8 cellular contexts compared by ENCODE assay signal in the genomic region with DNA sequence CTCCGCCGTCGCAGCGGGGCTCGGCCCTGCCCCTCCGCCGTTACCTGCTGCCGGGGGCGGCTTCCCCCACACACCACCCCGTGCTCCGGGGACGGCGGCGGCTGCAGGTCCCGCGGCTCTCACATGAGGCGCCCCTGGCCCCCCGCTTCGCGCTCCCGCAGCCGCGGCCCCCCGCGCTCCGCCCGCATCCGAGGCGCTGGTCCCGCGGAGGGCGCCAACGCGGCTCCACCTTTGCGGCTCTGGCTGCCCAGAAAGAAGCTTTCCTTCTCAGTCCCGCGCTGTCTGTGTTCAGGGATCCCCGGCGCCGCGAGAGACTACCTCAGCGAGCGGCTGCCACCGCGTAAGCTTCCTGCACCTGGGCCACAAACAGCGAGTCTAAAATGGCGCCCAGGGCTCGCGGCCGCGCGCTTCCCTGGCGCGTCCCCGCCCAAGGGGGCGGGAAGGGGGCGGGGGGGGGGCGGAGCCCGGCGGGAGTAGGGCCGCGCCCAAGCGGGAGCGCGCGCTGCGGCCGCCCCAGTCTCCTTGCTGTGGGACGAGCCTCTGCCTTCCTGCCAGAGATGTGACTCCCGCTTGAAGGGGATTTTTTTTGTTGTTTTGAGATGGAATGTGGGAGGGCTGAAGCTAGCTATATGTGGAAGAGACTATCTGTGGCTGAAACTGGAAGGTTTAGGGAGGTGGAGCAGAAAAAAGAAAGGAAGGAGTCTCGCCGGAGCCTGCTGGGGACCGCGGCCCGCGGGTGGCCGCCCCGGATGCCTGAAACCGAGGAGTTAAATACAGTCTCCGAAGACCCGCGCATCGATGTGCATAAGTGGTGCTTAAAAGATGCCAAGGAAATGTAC. TPM values are rescaled to one million over a fixed set of nuclear protein-coding genes. Genes with fewer than 3 reads are reported as not detected.
DNase-seq lines count a peak whose midpoint lies in the region; ATAC-seq, FAIRE-seq and TF ChIP-seq lines count a peak whose summit lies in the region.

A gene with protein sequence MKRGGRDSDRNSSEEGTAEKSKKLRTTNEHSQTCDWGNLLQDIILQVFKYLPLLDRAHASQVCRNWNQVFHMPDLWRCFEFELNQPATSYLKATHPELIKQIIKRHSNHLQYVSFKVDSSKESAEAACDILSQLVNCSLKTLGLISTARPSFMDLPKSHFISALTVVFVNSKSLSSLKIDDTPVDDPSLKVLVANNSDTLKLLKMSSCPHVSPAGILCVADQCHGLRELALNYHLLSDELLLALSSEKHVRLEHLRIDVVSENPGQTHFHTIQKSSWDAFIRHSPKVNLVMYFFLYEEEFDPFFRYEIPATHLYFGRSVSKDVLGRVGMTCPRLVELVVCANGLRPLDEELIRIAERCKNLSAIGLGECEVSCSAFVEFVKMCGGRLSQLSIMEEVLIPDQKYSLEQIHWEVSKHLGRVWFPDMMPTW (minus strand): TSS at position 377 of the 839 bp plus-strand sequence. CDS start 5,299 bp downstream, outside the sequence.

- H2AFZ ChIP-seq in smooth muscle cell (ENCODE audit: low read depth): peak within 1 kb of the TSS; percentile 99

- H3K9me3 Mint-ChIP-seq in WTC11: no peaks in the 10 kb centered on the region

- peaks cover 31% of the 10 kb centered on the region for H3K4me1 ChIP-seq in smooth muscle cell (ENCODE audit: low read depth)

- H3F3A ChIP-seq in smooth muscle cell (ENCODE audit: low read depth): peaks cover 11% of the 10 kb centered on the region

- peaks cover 37% of the 10 kb centered on the region for H3K4me1 Mint-ChIP-seq in WTC11

- H3K27me3 ChIP-seq in bronchial epithelial cell (ENCODE audit: control insufficient read depth, insufficient read depth, low read length) (no peaks in the 10 kb centered on the region), smooth muscle cell (ENCODE audit: low read depth) (no peaks in the 10 kb centered on the region)

- H3K9ac ChIP-seq in smooth muscle cell (ENCODE audit: low read depth): peak within 1 kb of the TSS; percentile 93

- CTCF ChIA-PET in AG04449 (lab: Yijun Ruan, JAX): interaction anchor here (1.2 to 1.7 kb wide), 2 partner anchors 27 to 46 kb away, joined by 3 to 7 read pairs; no protein-coding TSS in a partner anchor
- CTCF ChIA-PET in WTC11 (lab: Charles Lee): interaction anchor here (0.7 to 1.7 kb wide), 4 partner anchors 10 to 47 kb away, joined by 4 read pairs; no protein-coding TSS in a partner anchor

- peaks cover 48% of the 10 kb centered on the region for H3K79me2 ChIP-seq in smooth muscle cell (ENCODE audit: low read depth)

- H3K27ac ChIP-seq in smooth muscle cell (ENCODE audit: low read depth): peak within 1 kb of the TSS; percentile 87

- TF ChIP-seq CTCF in AG04449 (IDR thresholded peaks at IDR 0.05; ENCODE audit: insufficient read depth, low read length, missing control alignments) (no peak), WTC11 (IDR thresholded peaks at IDR 0.05) (no peak), bronchial epithelial cell (IDR thresholded peaks at IDR 0.05; ENCODE audit: insufficient read depth, low read length, severe bottlenecking) (no peak), smooth muscle cell (IDR thresholded peaks at IDR 0.05; ENCODE audit: borderline replicate concordance, insufficient read depth, poor library complexity, severe bottlenecking) (no peak)

- H3K9me3 ChIP-seq in smooth muscle cell (replicated peaks; ENCODE audit: low read depth): no peaks in the 10 kb centered on the region

- peak within 1 kb of the TSS; percentile 90 for H3K4me3 ChIP-seq in AG04449 (ENCODE audit: low read depth, low read length)
- peak within 1 kb of the TSS; percentile 59 for H3K4me3 ChIP-seq in bronchial epithelial cell (ENCODE audit: low read depth, low read length)
- H3K4me3 ChIP-seq in smooth muscle cell: peak within 1 kb of the TSS; percentile 97

- DNase-seq in AG04449 (ENCODE audit: low read depth, low spot score) (peak; percentile 65), NCI-H2196 treated with DMSO at 0.1 percent for 48 hours (lab: John Stamatoyannopoulos, UW; ENCODE audit: unreplicated experiment) (peak; percentile 10), WTC11 (ENCODE audit: low spot score) (peak; percentile 75), bronchial epithelial cell (ENCODE audit: low read depth) (peak; percentile 75), iPS-NIHi7 (ENCODE audit: extremely low spot score) (peak; percentile 94), smooth muscle cell (lab: John Stamatoyannopoulos, UW; ENCODE audit: unreplicated experiment) (peak; percentile 66)

- H3K27me3 Mint-ChIP-seq in WTC11 (ENCODE audit: low read depth): no peaks in the 10 kb centered on the region

- peak within 1 kb of the TSS; percentile 95 for H3K4me2 ChIP-seq in smooth muscle cell

- peaks cover 44% of the 10 kb centered on the region for H4K20me1 ChIP-seq in smooth muscle cell (ENCODE audit: low read depth)

- WGBS in smooth muscle cell (ENCODE audit: low lambda C conversion rate): 1% methylated on average over 71 of the region's 83 CpGs

- peak; percentile 57 for ATAC-seq in GM18870 (IDR thresholded peaks at IDR 0.05; ENCODE audit: unreplicated experiment)
- ATAC-seq in HG03108 (IDR thresholded peaks at IDR 0.05; ENCODE audit: unreplicated experiment): peak; percentile 56
- ATAC-seq in WTC11: peak; percentile 80

- peak within 1 kb of the TSS; percentile 91 for H3K4me3 Mint-ChIP-seq in WTC11

- no peak for FAIRE-seq in bronchial epithelial cell (lab: Jason Lieb, UNC)

- peak within 1 kb of the TSS; percentile 98 for H3K27ac Mint-ChIP-seq in WTC11

- H3K36me3 ChIP-seq in bronchial epithelial cell (ENCODE audit: control insufficient read depth, insufficient read depth, low read length) (peaks cover 1% of the 10 kb centered on the region), smooth muscle cell (ENCODE audit: low read depth) (no peaks in the 10 kb centered on the region)

- POLR2A ChIA-PET in AG04449 (lab: Yijun Ruan, JAX): interaction anchor here (0.7 to 2.0 kb wide), 4 partner anchors 8 to 302 kb away, joined by 3 to 6 read pairs (median 4); no protein-coding TSS in a partner anchor
- POLR2A ChIA-PET in WTC11 (lab: Charles Lee): interaction anchor here (0.8 to 2.3 kb wide), 2 partner anchors 10 to 37 kb away, joined by 3 to 5 read pairs; no protein-coding TSS in a partner anchor

- H3K36me3 Mint-ChIP-seq in WTC11: no peaks in the 10 kb centered on the region

TF ChIP-seq in WTC11, 78 proteins besides CTCF, POLR2A, EP300 and RAD21 (continues in another document):
- TF ChIP-seq SP1 (CRISPR knock-in tag; conservative IDR thresholded peaks at IDR 0.05): peak; percentile 52
- TF ChIP-seq, protein P1, sequence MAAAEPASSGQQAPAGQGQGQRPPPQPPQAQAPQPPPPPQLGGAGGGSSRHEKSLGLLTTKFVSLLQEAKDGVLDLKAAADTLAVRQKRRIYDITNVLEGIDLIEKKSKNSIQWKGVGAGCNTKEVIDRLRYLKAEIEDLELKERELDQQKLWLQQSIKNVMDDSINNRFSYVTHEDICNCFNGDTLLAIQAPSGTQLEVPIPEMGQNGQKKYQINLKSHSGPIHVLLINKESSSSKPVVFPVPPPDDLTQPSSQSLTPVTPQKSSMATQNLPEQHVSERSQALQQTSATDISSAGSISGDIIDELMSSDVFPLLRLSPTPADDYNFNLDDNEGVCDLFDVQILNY (CRISPR knock-in tag; IDR thresholded peaks at IDR 0.05): 0 out of 2 replicates have a peak, but pooled peaks have one; percentile 27
- TF ChIP-seq, protein P2, sequence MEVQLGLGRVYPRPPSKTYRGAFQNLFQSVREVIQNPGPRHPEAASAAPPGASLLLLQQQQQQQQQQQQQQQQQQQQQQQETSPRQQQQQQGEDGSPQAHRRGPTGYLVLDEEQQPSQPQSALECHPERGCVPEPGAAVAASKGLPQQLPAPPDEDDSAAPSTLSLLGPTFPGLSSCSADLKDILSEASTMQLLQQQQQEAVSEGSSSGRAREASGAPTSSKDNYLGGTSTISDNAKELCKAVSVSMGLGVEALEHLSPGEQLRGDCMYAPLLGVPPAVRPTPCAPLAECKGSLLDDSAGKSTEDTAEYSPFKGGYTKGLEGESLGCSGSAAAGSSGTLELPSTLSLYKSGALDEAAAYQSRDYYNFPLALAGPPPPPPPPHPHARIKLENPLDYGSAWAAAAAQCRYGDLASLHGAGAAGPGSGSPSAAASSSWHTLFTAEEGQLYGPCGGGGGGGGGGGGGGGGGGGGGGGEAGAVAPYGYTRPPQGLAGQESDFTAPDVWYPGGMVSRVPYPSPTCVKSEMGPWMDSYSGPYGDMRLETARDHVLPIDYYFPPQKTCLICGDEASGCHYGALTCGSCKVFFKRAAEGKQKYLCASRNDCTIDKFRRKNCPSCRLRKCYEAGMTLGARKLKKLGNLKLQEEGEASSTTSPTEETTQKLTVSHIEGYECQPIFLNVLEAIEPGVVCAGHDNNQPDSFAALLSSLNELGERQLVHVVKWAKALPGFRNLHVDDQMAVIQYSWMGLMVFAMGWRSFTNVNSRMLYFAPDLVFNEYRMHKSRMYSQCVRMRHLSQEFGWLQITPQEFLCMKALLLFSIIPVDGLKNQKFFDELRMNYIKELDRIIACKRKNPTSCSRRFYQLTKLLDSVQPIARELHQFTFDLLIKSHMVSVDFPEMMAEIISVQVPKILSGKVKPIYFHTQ (CRISPR knock-in tag; IDR thresholded peaks at IDR 0.05): no peak
- TF ChIP-seq, protein P3, sequence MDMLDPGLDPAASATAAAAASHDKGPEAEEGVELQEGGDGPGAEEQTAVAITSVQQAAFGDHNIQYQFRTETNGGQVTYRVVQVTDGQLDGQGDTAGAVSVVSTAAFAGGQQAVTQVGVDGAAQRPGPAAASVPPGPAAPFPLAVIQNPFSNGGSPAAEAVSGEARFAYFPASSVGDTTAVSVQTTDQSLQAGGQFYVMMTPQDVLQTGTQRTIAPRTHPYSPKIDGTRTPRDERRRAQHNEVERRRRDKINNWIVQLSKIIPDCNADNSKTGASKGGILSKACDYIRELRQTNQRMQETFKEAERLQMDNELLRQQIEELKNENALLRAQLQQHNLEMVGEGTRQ (CRISPR knock-in tag; IDR thresholded peaks at IDR 0.05): no peak
- TF ChIP-seq, protein P4, sequence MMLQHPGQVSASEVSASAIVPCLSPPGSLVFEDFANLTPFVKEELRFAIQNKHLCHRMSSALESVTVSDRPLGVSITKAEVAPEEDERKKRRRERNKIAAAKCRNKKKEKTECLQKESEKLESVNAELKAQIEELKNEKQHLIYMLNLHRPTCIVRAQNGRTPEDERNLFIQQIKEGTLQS (CRISPR knock-in tag; conservative IDR thresholded peaks at IDR 0.05): no peak

RNA-seq across cellular contexts. Expression of the gene that starts here (rescaled TPM):
- total RNA-seq in WTC11 (2021) (9.9 to 10.4 TPM (median 9.9 TPM) in 3 replicates), bronchial epithelial cell (42.9 and 51.6 TPM in 2 replicates), smooth muscle cell (54.7 and 58.8 TPM in 2 replicates)
- polyA plus RNA-seq in smooth muscle cell: 19.0 and 25.2 TPM in 2 replicates

Comparison
In these comparisons a context has a peak if more than half of its experiments do, and no peak if none do; other contexts are left out.
1. Peak in every context shown above with its lines: DNase-seq, ATAC-seq, H3K4me3 ChIP-seq and H3K27ac ChIP-seq.
2. DNase-seq: peak in every context shown above with its lines; median percentile 94 in iPS-NIHi7; 75 in WTC11; 75 in bronchial epithelial cell; 66 in smooth muscle cell; 65 in AG04449; 10 in NCI-H2196 treated with DMSO at 0.1 percent for 48 hours.